10 cellular contexts compared by ENCODE assay signal in genomic region chr4:153520871-153521329, GRCh38. TPM values are rescaled to one million over a fixed set of nuclear protein-coding genes. Genes with fewer than 3 reads are reported as not detected.
DNase-seq lines count a peak whose midpoint lies in the region; ATAC-seq and TF ChIP-seq lines count a peak whose summit lies in the region.
"Had no signal": no experiment of that assay in that cellular context is flagged by ENCODE, and none has a peak within 500 bp of the region (broad histone marks: within the 10 kb centered on the region; RNA-seq: fewer than 3 reads in every experiment).

No MANE protein-coding gene starts in this region.

- H3K4me1 ChIP-seq in neutrophil (ENCODE audit: control insufficient read depth in 1 of 2, insufficient read depth in 1 of 2, low read depth in 1 of 2, low read length in 1 of 2) (peaks cover 66 to 70% of the 10 kb centered on the region in 2 experiments), osteoblast (ENCODE audit: insufficient read depth, low read length) (peaks cover 9% of the 10 kb centered on the region)

- TF ChIP-seq CTCF in SU-DHL-6 (IDR thresholded peaks at IDR 0.05; ENCODE audit: insufficient read depth, low read length, poor library complexity, severe bottlenecking) (no peak), neutrophil (IDR thresholded peaks at IDR 0.05) (no peak), osteoblast (IDR thresholded peaks at IDR 0.05; ENCODE audit: extremely low read depth, low read depth, low read length) (no peak)

- H2AFZ ChIP-seq in SU-DHL-6 (ENCODE audit: low read depth, low read length, severe bottlenecking) (no peak overlapping the region), osteoblast (ENCODE audit: low read length) (no peak overlapping the region)

- no peaks in the 10 kb centered on the region for H3K9me3 ChIP-seq in SU-DHL-6 (ENCODE audit: insufficient read depth, low read length)
- no peaks in the 10 kb centered on the region for H3K9me3 ChIP-seq in neutrophil
- H3K9me3 ChIP-seq in osteoblast (ENCODE audit: low read depth, low read length): no peaks in the 10 kb centered on the region

- no peak overlapping the region for H3K4me3 ChIP-seq in SU-DHL-6 (ENCODE audit: insufficient read depth, low read length, poor library complexity, severe bottlenecking)
- no peak overlapping the region for H3K4me3 ChIP-seq in neutrophil (ENCODE audit: low read depth in 1 of 2, low read length in 1 of 2)
- H3K4me3 ChIP-seq in osteoblast (ENCODE audit: insufficient read depth, low read length): no peak overlapping the region

- H3K79me2 ChIP-seq in SU-DHL-6 (ENCODE audit: insufficient read depth, low read length): peaks cover 100% of the 10 kb centered on the region
- peaks cover 2% of the 10 kb centered on the region for H3K79me2 ChIP-seq in osteoblast (ENCODE audit: insufficient read depth, low read length)

- H3F3A ChIP-seq in SU-DHL-6 (ENCODE audit: insufficient read depth): peaks cover 69% of the 10 kb centered on the region

- peak overlapping the region; percentile 56 for H3K4me2 ChIP-seq in SU-DHL-6 (ENCODE audit: low read depth, low read length, poor library complexity, severe bottlenecking)
- no peak overlapping the region for H3K4me2 ChIP-seq in osteoblast (ENCODE audit: insufficient read depth, low read length)

- H3K9ac ChIP-seq in SU-DHL-6 (ENCODE audit: low read length): peak overlapping the region; percentile 14; the same call in 1 of the 2 replicates

- no peaks in the 10 kb centered on the region for H3K9me2 ChIP-seq in SU-DHL-6 (replicated peaks; ENCODE audit: insufficient read depth, low read length)

- H3K36me3 ChIP-seq in SU-DHL-6 (ENCODE audit: low read length): peaks cover 20% of the 10 kb centered on the region
- peaks cover 5% of the 10 kb centered on the region for H3K36me3 ChIP-seq in neutrophil
- no peaks in the 10 kb centered on the region for H3K36me3 ChIP-seq in osteoblast (ENCODE audit: insufficient read depth, low read length)

- ATAC-seq in GM18907 (IDR thresholded peaks at IDR 0.05; ENCODE audit: unreplicated experiment) (peak; percentile 44), HG02798 (IDR thresholded peaks at IDR 0.05; ENCODE audit: poor library complexity, unreplicated experiment) (peak; percentile 31)

- peaks cover 37% of the 10 kb centered on the region; the same call in 1 of the 2 replicates for H4K20me1 ChIP-seq in SU-DHL-6 (ENCODE audit: low read depth, low read length)
- H4K20me1 ChIP-seq in osteoblast (ENCODE audit: insufficient read depth, low read length): no peaks in the 10 kb centered on the region

- H3K27me3 ChIP-seq in SU-DHL-6 (ENCODE audit: low read length) (no peaks in the 10 kb centered on the region), neutrophil (no peaks in the 10 kb centered on the region), osteoblast (ENCODE audit: insufficient read depth, low read length) (no peaks in the 10 kb centered on the region)

- DNase-seq in osteoblast (ENCODE audit: insufficient read length, low spot score, missing footprints): no peak
- no peak for DNase-seq in HK-2 (ENCODE audit: unreplicated experiment)
- no peak for DNase-seq in HT-29 (ENCODE audit: low spot score)
- no peak for DNase-seq in activated CD4-positive, alpha-beta T cell treated with anti-CD3 and anti-CD28 coated beads for 1 hour
- DNase-seq: aorta; stimulated activated CD4-positive, alpha-beta T cell treated with anti-CD3 and anti-CD28 coated beads, Interleukin-2, amount 100 ng/mL, for 48 hours had no signal

- H3K27ac ChIP-seq in SU-DHL-6 (ENCODE audit: low read depth, low read length): peak overlapping the region; percentile 74
- H3K27ac ChIP-seq in neutrophil: peak overlapping the region; percentile 82
- no peak overlapping the region for H3K27ac ChIP-seq in osteoblast (ENCODE audit: low read depth, low read length)

RNA-seq across cellular contexts. Expression of gene TMEM131L, which starts 54.7 kb away (rescaled TPM):
- 8.3 and 9.0 TPM in 2 replicates for total RNA-seq in osteoblast
- 4.6 and 6.3 TPM in 2 replicates for total RNA-seq in HT-29 (2014; rRNA removed; shearing (Covaris generic))
